Comparison of ENCODE assay signal across 18 cellular contexts in genomic region chr2:156687715-156688114, GRCh38.
A peak's percentile ranks its signal among the peaks of the same experiment; 100 is the strongest.
DNase-seq lines count a peak whose midpoint lies in the region; ATAC-seq, FAIRE-seq and TF ChIP-seq lines count a peak whose summit lies in the region.
"Had no signal": no experiment of that assay in that cellular context is flagged by ENCODE, and none has a peak within 500 bp of the region (broad histone marks: within the 10 kb centered on the region; RNA-seq: fewer than 3 reads in every experiment).

No MANE protein-coding gene starts in this region.

- H4K20me1 ChIP-seq in PC-3 (ENCODE audit: low read length) = no peaks in the 10 kb centered on the region

- no peaks in the 10 kb centered on the region for H3K36me3 ChIP-seq in PC-3 (ENCODE audit: low read depth, low read length)
- H3K36me3 ChIP-seq: esophagus squamous epithelium, pancreas had no signal

- FAIRE-seq in RCC 7860 (lab: Jason Lieb, UNC) = no peak
- FAIRE-seq: pancreas had no signal

- TF ChIP-seq CTCF in PC-3 (conservative IDR thresholded peaks at IDR 0.05; ENCODE audit: low read depth, low read length) = no peak

- H3K4me3 ChIP-seq in PC-3 (ENCODE audit: low read length) = no peak overlapping the region
- H3K4me3 ChIP-seq: esophagus squamous epithelium, pancreas had no signal

- intact Hi-C loops in left ventricle myocardium superior (cut with micrococcal nuclease) = no loop called here
- intact Hi-C loops in cardiac septum (cut with DNase I) = no loop called here
- intact Hi-C loops in PC-3 (cut with micrococcal nuclease) = no loop called here

- DNase-seq in left ventricle myocardium superior (peak; percentile 26), cardiac septum (ENCODE audit: low spot score) (no peak), PC-3 (peak; percentile 43), fibroblast of peridontal ligament (ENCODE audit: extremely low read depth) (peak; percentile 1), NCI-H2081 treated with DMSO at 0.1 percent for 48 hours (lab: John Stamatoyannopoulos, UW) (no peak), RCC 7860 (ENCODE audit: low spot score) (no peak)
- no peak for DNase-seq in stimulated activated CD8-positive, alpha-beta memory T cell treated with anti-CD3 and anti-CD28 coated beads, Interleukin-4, amount 100 ng/mL, for 48 hours
- DNase-seq in stimulated activated CD4-positive, alpha-beta T cell treated with anti-CD3 and anti-CD28 coated beads, Interleukin-15, amount 100 ng/mL, for 24 hours = no peak
- DNase-seq: activated CD4-positive, alpha-beta T cell treated with anti-CD3 and anti-CD28 coated beads, Interleukin-2, amount 50 U/mL, for 4 hours; activated T-cell treated with anti-CD3 and anti-CD28 coated beads, Interleukin-2, amount 50 U/mL, for 1 hour; CD4-positive, alpha-beta T cell; esophagus squamous epithelium; naive B cell; NCI-H146; NCI-H446; pancreas; stimulated activated naive CD8-positive, alpha-beta T cell treated with anti-CD3 and anti-CD28 coated beads, Interleukin-15, Interleukin-2, amounts not matched to agents 100 U/mL and 50 U/mL, for 24 hours had no signal

- BruUV-seq in PC-3 (replicated peaks; lab: Mats Ljungman, UMichigan) = no TSS peak

- no peak overlapping the region for H3K4me2 ChIP-seq in PC-3 (ENCODE audit: low read length)

- H3K27me3 ChIP-seq in PC-3 (ENCODE audit: low read length) = no peaks in the 10 kb centered on the region
- H3K27me3 ChIP-seq: esophagus squamous epithelium, pancreas had no signal

- H3K9me2 ChIP-seq in PC-3 (replicated peaks; ENCODE audit: low read length) = no peaks in the 10 kb centered on the region

- H3K9me3 ChIP-seq in PC-3 (ENCODE audit: low read length) = no peaks in the 10 kb centered on the region
- H3K9me3 ChIP-seq: esophagus squamous epithelium, pancreas had no signal

- H3K9ac ChIP-seq in PC-3 (ENCODE audit: low read length) = no peak overlapping the region

- no peaks in the 10 kb centered on the region for H3F3A ChIP-seq in PC-3 (ENCODE audit: low read length, unreplicated experiment)

- CTCF ChIA-PET in PC-3 (lab: Charles Lee) = no interaction called here

- ATAC-seq in left ventricle myocardium superior = peak; percentile 61
- no peak for ATAC-seq in PC-3
- ATAC-seq: SK-N-SH treated with all-trans-retinoic acid at 6 μM for 48 hours; stimulated activated naive CD8-positive, alpha-beta T cell treated with anti-CD3 and anti-CD28 coated beads, Interleukin-15, Interleukin-2, amounts not matched to agents 100 U/mL and 50 U/mL, for 24 hours had no signal

- no peaks in the 10 kb centered on the region for H3K79me2 ChIP-seq in PC-3 (ENCODE audit: low read length)

- 0 out of 2 replicates have a peak overlapping the region, but pooled peaks have one; percentile 13 for H2AFZ ChIP-seq in PC-3 (ENCODE audit: low read length)

- H3K27ac ChIP-seq in PC-3 (ENCODE audit: low read length) = no peak overlapping the region
- H3K27ac ChIP-seq: esophagus squamous epithelium, pancreas had no signal

- H3K4me1 ChIP-seq in PC-3 (ENCODE audit: insufficient read depth, low read length) = no peaks in the 10 kb centered on the region
- H3K4me1 ChIP-seq: esophagus squamous epithelium, pancreas had no signal

- POLR2A ChIA-PET in PC-3 (lab: Charles Lee; ENCODE audit: unreplicated experiment) = no interaction called here

Comparison
In these comparisons a context has a peak if more than half of its experiments do, and no peak if none do; other contexts are left out.
1. DNase-seq: peak in left ventricle myocardium superior (single experiment), PC-3 (single experiment) and fibroblast of peridontal ligament (single experiment); none in cardiac septum (single experiment), NCI-H2081 treated with DMSO at 0.1 percent for 48 hours (single experiment), stimulated activated CD8-positive, alpha-beta memory T cell treated with anti-CD3 and anti-CD28 coated beads, Interleukin-4, amount 100 ng/mL, for 48 hours (single experiment), RCC 7860 (single experiment) and stimulated activated CD4-positive, alpha-beta T cell treated with anti-CD3 and anti-CD28 coated beads, Interleukin-15, amount 100 ng/mL, for 24 hours (single experiment).